19 cellular contexts compared by ENCODE assay signal in the genomic region with DNA sequence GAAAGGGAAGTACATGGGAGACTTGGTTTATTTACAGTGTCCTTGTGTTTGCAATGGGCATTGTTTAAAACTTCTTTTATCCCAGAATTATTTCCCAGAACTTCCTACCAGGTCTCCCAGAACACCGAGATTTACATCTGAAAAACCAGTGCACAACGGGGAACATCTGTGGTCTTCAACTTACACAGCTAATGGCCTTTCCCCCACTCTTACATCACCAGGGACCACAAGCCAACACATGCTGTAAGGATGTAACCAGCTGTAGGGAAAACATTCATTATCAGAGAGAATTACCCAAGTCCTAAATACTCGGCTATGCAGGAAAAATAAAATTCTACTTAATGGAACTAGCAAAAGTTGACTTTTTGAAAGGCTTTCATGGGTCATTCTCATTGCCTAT.
DNase-seq lines count a peak whose midpoint lies in the region; ATAC-seq and TF ChIP-seq lines count a peak whose summit lies in the region.
"Had no signal": no experiment of that assay in that cellular context is flagged by ENCODE, and none has a peak within 500 bp of the region (broad histone marks: within the 10 kb centered on the region; RNA-seq: fewer than 3 reads in every experiment).

No MANE protein-coding gene starts in this region.

- peaks cover 6% of the 10 kb centered on the region; the same call in 1 of the 2 replicates for H3F3A ChIP-seq in GM23248 (ENCODE audit: insufficient read depth)

- H3K36me3 ChIP-seq in GM23248 (ENCODE audit: low read depth) (no peaks in the 10 kb centered on the region), mesendoderm (ENCODE audit: control insufficient read depth, insufficient read depth, low read length) (no peaks in the 10 kb centered on the region)
- H3K36me3 ChIP-seq: spleen, vagina had no signal

- no peak overlapping the region for H3K56ac ChIP-seq in mesendoderm (ENCODE audit: low read length)

- in situ Hi-C loops in GM23248 (cut with MboI) (no loop called here), astrocyte of the cerebellum (cut with HindIII; ENCODE audit: low sequenced_read_pairs) (no loop called here)

- TF ChIP-seq CTCF in astrocyte of the cerebellum (IDR thresholded peaks at IDR 0.05; ENCODE audit: low read depth, low read length, missing control alignments) = no peak
- TF ChIP-seq CTCF in fibroblast of the aortic adventitia (IDR thresholded peaks at IDR 0.05; ENCODE audit: insufficient read depth, low read length) = no peak

- no peaks in the 10 kb centered on the region for H3K79me1 ChIP-seq in mesendoderm (ENCODE audit: low read length)

- H3K4me1 ChIP-seq in GM23248 (ENCODE audit: insufficient read depth) (peaks cover 17% of the 10 kb centered on the region), mesendoderm (ENCODE audit: control insufficient read depth, low read depth, low read length) (peaks cover 21% of the 10 kb centered on the region)
- H3K4me1 ChIP-seq: vagina had no signal

- no peaks in the 10 kb centered on the region for H3K9me3 ChIP-seq in GM23248 (ENCODE audit: low read depth)
- H3K9me3 ChIP-seq: vagina had no signal

- H3K27ac ChIP-seq in GM23248 (no peak overlapping the region), mesendoderm (ENCODE audit: low read depth, low read length) (no peak overlapping the region)
- H3K27ac ChIP-seq: vagina had no signal

- H3K4me2 ChIP-seq in GM23248 (ENCODE audit: unreplicated experiment) (no peak overlapping the region), mesendoderm (ENCODE audit: low read length) (no peak overlapping the region)

- no peak overlapping the region for H3K4me3 ChIP-seq in GM23248
- no peak overlapping the region for H3K4me3 ChIP-seq in astrocyte of the cerebellum (ENCODE audit: low read depth, low read length)
- no peak overlapping the region for H3K4me3 ChIP-seq in fibroblast of the aortic adventitia (ENCODE audit: low read depth, low read length)
- no peak overlapping the region for H3K4me3 ChIP-seq in mesendoderm (ENCODE audit: low read length)
- H3K4me3 ChIP-seq: spleen, vagina had no signal

- H3K27me3 ChIP-seq in GM23248 (replicated peaks; ENCODE audit: insufficient read depth) (no peaks in the 10 kb centered on the region), mesendoderm (ENCODE audit: insufficient read depth, low read length, poor library complexity) (no peaks in the 10 kb centered on the region)
- H3K27me3 ChIP-seq: spleen, vagina had no signal

- no peaks in the 10 kb centered on the region for H4K20me1 ChIP-seq in GM23248 (ENCODE audit: insufficient read depth)

- 42 to 49% methylated on average over 3 of the region's 3 CpGs for WGBS in GM23248 (ENCODE audit: low coverage in 1 of 2, low lambda C conversion rate in 2 of 2, missing lambda C conversion rate in 2 of 2), 2 experiments
- WGBS in mesendoderm (ENCODE audit: extremely low coverage, insufficient coverage, low lambda C conversion rate) = no CpG with 5 or more reads among the region's 3 CpGs

- H3K4ac ChIP-seq in mesendoderm (ENCODE audit: low read depth, low read length) = no peak overlapping the region

- H2AFZ ChIP-seq in GM23248 = peak overlapping the region; percentile 21; the same call in 1 of the 2 replicates

- H3K18ac ChIP-seq in mesendoderm (ENCODE audit: low read length) = no peak overlapping the region

- no peak overlapping the region for H2BK5ac ChIP-seq in mesendoderm (ENCODE audit: low read length)

- H3K79me2 ChIP-seq in GM23248 (ENCODE audit: insufficient read depth) (no peaks in the 10 kb centered on the region), mesendoderm (ENCODE audit: control insufficient read depth, insufficient read depth, low read length) (no peaks in the 10 kb centered on the region)

- DNase-seq in GM23248 (peak; percentile 20), astrocyte of the cerebellum (ENCODE audit: low read depth) (peak; percentile 72), fibroblast of the aortic adventitia (ENCODE audit: low read depth) (peak; percentile 40), mesendoderm (no peak), NCI-H510A (lab: John Stamatoyannopoulos, UW) (no peak), DMS79 treated with DMSO at 0.1 percent for 48 hours (lab: John Stamatoyannopoulos, UW) (no peak)
- DNase-seq: activated CD4-positive, alpha-beta T cell treated with anti-CD3 and anti-CD28 coated beads, Interleukin-2, amount 50 U/mL, for 1 hour; activated CD8-positive, alpha-beta memory T cell treated with anti-CD3 and anti-CD28 coated beads, Interleukin-2, amount 50 U/mL, for 4 hours; activated naive CD8-positive, alpha-beta T cell treated with anti-CD3 and anti-CD28 coated beads, Interleukin-2, amount 50 U/mL, for 24 hours; CD4-positive, CD25-positive, alpha-beta regulatory T cell; foreskin melanocyte; GOT3; left colon; NCI-H524 treated with DMSO at 0.1 percent for 48 hours; spleen; stimulated activated CD8-positive, alpha-beta memory T cell treated with anti-CD3 and anti-CD28 coated beads, Interleukin-4, amount 100 ng/mL, for 48 hours had no signal

- no peak overlapping the region for H3K23ac ChIP-seq in mesendoderm (ENCODE audit: low read length)

- H4K5ac ChIP-seq in mesendoderm (ENCODE audit: low read length) = no peak overlapping the region

- no peak overlapping the region for H2AK5ac ChIP-seq in mesendoderm (ENCODE audit: low read length)

- H3K9me2 ChIP-seq in GM23248 (ENCODE audit: insufficient read depth) = no peaks in the 10 kb centered on the region

- H4K8ac ChIP-seq in mesendoderm (ENCODE audit: low read depth, low read length) = no peak overlapping the region

- ATAC-seq in HG03097 (IDR thresholded peaks at IDR 0.05; ENCODE audit: low FRiP score, unreplicated experiment) = no peak
- no peak for ATAC-seq in GM21515 (IDR thresholded peaks at IDR 0.05; ENCODE audit: unreplicated experiment)
- ATAC-seq: activated naive CD8-positive, alpha-beta T cell treated with anti-CD3 and anti-CD28 coated beads, Interleukin-2, amount 50 U/mL, for 24 hours; left colon had no signal

- peak overlapping the region; percentile 8 for H2BK15ac ChIP-seq in mesendoderm (replicated peaks; ENCODE audit: low read depth)

- no peak overlapping the region for H2BK120ac ChIP-seq in mesendoderm (ENCODE audit: low read depth, low read length)

- no peak overlapping the region for H3K9ac ChIP-seq in GM23248
- H3K9ac ChIP-seq in mesendoderm (ENCODE audit: low read length) = no peak overlapping the region

Comparison
In these comparisons a context has a peak if more than half of its experiments do, and no peak if none do; other contexts are left out.
1. DNase-seq: peak in GM23248 (single experiment), astrocyte of the cerebellum (single experiment) and fibroblast of the aortic adventitia (single experiment); none in mesendoderm (single experiment), NCI-H510A (single experiment) and DMS79 treated with DMSO at 0.1 percent for 48 hours (single experiment).